In genomic region chr4:168623011-168623410, GRCh38 we compare ENCODE assay signal across 1 cellular context.
TF ChIP-seq lines count a peak whose summit lies in the region.

No MANE protein-coding gene starts in this region.

TF ChIP-seq in IMR-90, 13 proteins besides CTCF, POLR2A, EP300 and RAD21 (continued from another document):
- TF ChIP-seq USF2 (IDR thresholded peaks at IDR 0.05; ENCODE audit: low read depth, low read length) (no peak), CHD1 (IDR thresholded peaks at IDR 0.05; ENCODE audit: low read depth, low read length) (no peak), RFX5 (IDR thresholded peaks at IDR 0.05; ENCODE audit: low read depth, low read length) (no peak), SMC3 (IDR thresholded peaks at IDR 0.05; ENCODE audit: low read depth, low read length) (no peak), CEBPB (IDR thresholded peaks at IDR 0.05; ENCODE audit: low read depth, low read length) (no peak), MXI1 (IDR thresholded peaks at IDR 0.05; ENCODE audit: borderline replicate concordance, low read depth, low read length) (no peak)
